8 cellular contexts compared by ENCODE assay signal in the genomic region with DNA sequence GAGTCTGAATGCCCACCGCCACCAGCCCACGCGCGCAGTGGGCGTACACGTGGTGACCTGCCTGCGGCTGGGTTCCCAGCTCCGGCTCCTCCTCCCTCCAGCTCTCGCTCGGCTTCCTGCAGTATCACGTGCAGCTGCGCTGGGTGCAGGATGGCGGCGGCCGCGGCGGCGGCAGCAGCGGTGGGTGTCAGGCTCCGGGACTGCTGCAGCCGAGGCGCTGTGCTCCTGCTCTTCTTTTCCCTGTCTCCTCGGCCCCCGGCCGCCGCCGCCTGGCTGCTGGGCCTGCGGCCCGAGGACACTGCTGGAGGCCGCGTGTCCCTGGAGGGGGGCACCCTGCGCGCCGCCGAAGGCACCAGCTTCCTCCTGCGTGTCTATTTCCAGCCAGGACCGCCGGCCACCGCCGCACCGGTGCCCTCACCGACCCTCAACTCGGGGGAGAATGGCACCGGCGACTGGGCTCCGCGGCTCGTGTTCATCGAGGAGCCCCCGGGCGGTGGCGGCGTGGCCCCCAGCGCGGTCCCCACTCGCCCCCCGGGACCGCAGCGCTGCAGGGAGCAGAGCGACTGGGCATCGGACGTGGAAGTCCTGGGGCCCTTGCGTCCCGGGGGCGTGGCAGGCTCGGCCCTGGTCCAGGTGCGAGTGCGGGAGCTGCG. TPM values are rescaled to one million over a fixed set of nuclear protein-coding genes. Genes with fewer than 3 reads are reported as not detected.
DNase-seq lines count a peak whose midpoint lies in the region; ATAC-seq and TF ChIP-seq lines count a peak whose summit lies in the region.

A gene (plus strand): TSS at position 119 of the 653 bp plus-strand sequence. CDS start 32 bp downstream, at position 151.

- ATAC-seq in GM18868 (IDR thresholded peaks at IDR 0.05; ENCODE audit: unreplicated experiment) (peak; percentile 81), HG03521 (IDR thresholded peaks at IDR 0.05; ENCODE audit: unreplicated experiment) (peak; percentile 38), upper lobe of left lung (ENCODE audit: low FRiP score in 2 of 2) (peak in 1 of 2 donors; percentile 54)

- peak within 1 kb of the TSS; percentile 35 for H3K4me3 Mint-ChIP-seq in activated CD4-positive, alpha-beta memory T cell treated with anti-CD3 and anti-CD28 coated beads for 36 hours
- H3K4me3 Mint-ChIP-seq in nephron progenitor cell, result peak within 1 kb of the TSS; percentile 77

- H3K27me3 ChIP-seq in esophagus squamous epithelium (peaks cover 0 to 50% (median 0%) of the 10 kb centered on the region in 4 donors), upper lobe of left lung (peaks cover 0 to 23% (median 15%) of the 10 kb centered on the region in 4 donors)

- H3K27ac ChIP-seq in esophagus squamous epithelium, result peak within 1 kb of the TSS in 2 of 4 donors; percentile 18 to 22
- H3K27ac ChIP-seq in upper lobe of left lung, result no peak within 1 kb of the TSS

- peaks cover 32% of the 10 kb centered on the region for H3K27me3 Mint-ChIP-seq in activated CD4-positive, alpha-beta memory T cell treated with anti-CD3 and anti-CD28 coated beads for 36 hours
- H3K27me3 Mint-ChIP-seq in nephron progenitor cell (ENCODE audit: low read depth, poor library complexity), result peaks cover 88% of the 10 kb centered on the region

- H3K36me3 Mint-ChIP-seq in activated CD4-positive, alpha-beta memory T cell treated with anti-CD3 and anti-CD28 coated beads for 36 hours, result peaks cover 1% of the 10 kb centered on the region
- H3K36me3 Mint-ChIP-seq in nephron progenitor cell (ENCODE audit: low read depth), result no peaks in the 10 kb centered on the region

- no CpG with 5 or more reads among the region's 69 CpGs for WGBS in esophagus squamous epithelium, 2 donors
- WGBS in upper lobe of left lung, 2 donors, result 3% methylated on average over 27 of the region's 69 CpGs; no CpG with 5 or more reads in 1 of the 2 donors

- H3K36me3 ChIP-seq in esophagus squamous epithelium (no peaks in the 10 kb centered on the region), upper lobe of left lung (no peaks in the 10 kb centered on the region)

- TF ChIP-seq POLR2A in esophagus squamous epithelium (IDR thresholded peaks at IDR 0.05), result no peak
- TF ChIP-seq POLR2A in upper lobe of left lung (IDR thresholded peaks at IDR 0.05), result no peak

- H3K4me1 ChIP-seq in esophagus squamous epithelium, result peaks cover 12 to 29% (median 12%) of the 10 kb centered on the region in 3 donors
- H3K4me1 ChIP-seq in upper lobe of left lung, result peaks cover 15 to 19% (median 18%) of the 10 kb centered on the region in 4 donors

- H3K9me3 ChIP-seq in esophagus squamous epithelium (no peaks in the 10 kb centered on the region), upper lobe of left lung (no peaks in the 10 kb centered on the region)

- H3K9me3 Mint-ChIP-seq in activated CD4-positive, alpha-beta memory T cell treated with anti-CD3 and anti-CD28 coated beads for 36 hours, result no peaks in the 10 kb centered on the region
- peaks cover 7% of the 10 kb centered on the region for H3K9me3 Mint-ChIP-seq in nephron progenitor cell

- DNase-seq in AG04449 (ENCODE audit: low read depth, low spot score) (no peak), esophagus squamous epithelium (lab: John Stamatoyannopoulos, UW) (no peak), nephron progenitor cell (peak; percentile 65), upper lobe of left lung (peak in 1 of 2 donors; percentile 88), MV-4-11 (lab: John Stamatoyannopoulos, UW) (no peak)
- peak; percentile 48 for DNase-seq in activated CD4-positive, alpha-beta memory T cell treated with anti-CD3 and anti-CD28 coated beads for 36 hours

- H3K4me3 ChIP-seq in AG04449 (ENCODE audit: low read depth, low read length) (peak within 1 kb of the TSS; percentile 58), esophagus squamous epithelium (peak within 1 kb of the TSS; percentile 48 to 74 (median 60)), upper lobe of left lung (peak within 1 kb of the TSS; percentile 20 to 57 (median 48))

- intact Hi-C loops in activated CD4-positive, alpha-beta memory T cell treated with anti-CD3 and anti-CD28 coated beads for 36 hours (cut with micrococcal nuclease), result no loop called here
- intact Hi-C loops in esophagus squamous epithelium (cut with DNase I), result no loop called here

- no peak for TF ChIP-seq EP300 in upper lobe of left lung (IDR thresholded peaks at IDR 0.05)

- TF ChIP-seq CTCF in AG04449 (IDR thresholded peaks at IDR 0.05; ENCODE audit: insufficient read depth, low read length, missing control alignments) (no peak), esophagus squamous epithelium (IDR thresholded peaks at IDR 0.05) (no peak), nephron progenitor cell (IDR thresholded peaks at IDR 0.05) (no peak), upper lobe of left lung (IDR thresholded peaks at IDR 0.05) (no peak)

- CTCF ChIA-PET in AG04449 (lab: Yijun Ruan, JAX), result no interaction called here
- CTCF ChIA-PET in activated CD4-positive, alpha-beta memory T cell treated with anti-CD3 and anti-CD28 coated beads for 36 hours (lab: Charles Lee), result interaction anchor here (0.7 kb wide), 1 partner anchor 78 kb away, joined by 3 read pairs; no protein-coding TSS in a partner anchor

- H3K4me1 Mint-ChIP-seq in activated CD4-positive, alpha-beta memory T cell treated with anti-CD3 and anti-CD28 coated beads for 36 hours (ENCODE audit: low read depth), result peaks cover 10% of the 10 kb centered on the region
- H3K4me1 Mint-ChIP-seq in nephron progenitor cell, result peaks cover 7% of the 10 kb centered on the region

- H3K27ac Mint-ChIP-seq in activated CD4-positive, alpha-beta memory T cell treated with anti-CD3 and anti-CD28 coated beads for 36 hours, result no peak within 1 kb of the TSS
- no peak within 1 kb of the TSS for H3K27ac Mint-ChIP-seq in nephron progenitor cell

- POLR2A ChIA-PET in AG04449 (lab: Yijun Ruan, JAX), result no interaction called here
- POLR2A ChIA-PET in activated CD4-positive, alpha-beta memory T cell treated with anti-CD3 and anti-CD28 coated beads for 36 hours (lab: Charles Lee), result no interaction called here

RNA-seq across cellular contexts. Expression of the gene that starts here (rescaled TPM):
- under 1 TPM; 0.41 to 0.43 TPM for total RNA-seq in activated CD4-positive, alpha-beta memory T cell treated with anti-CD3 and anti-CD28 coated beads for 36 hours
- total RNA-seq in esophagus squamous epithelium (1 to 10 TPM; 1.8 to 2.7 (median 2.1) TPM), upper lobe of left lung (1 to 10 TPM in 1 of 6 donors, under 1 TPM in 4, not detected in 1; 0.40 to 1.1 (median 0.69) TPM)

Comparison
In these comparisons a context has a peak if more than half of its experiments do, and no peak if none do; other contexts are left out.
1. Peak in DNase-seq in activated CD4-positive, alpha-beta memory T cell treated with anti-CD3 and anti-CD28 coated beads for 36 hours; RNA of the gene not detected or under 1 TPM.